ENCODE assay signal across 26 cellular contexts in genomic region chr12:63893170-63893569, GRCh38. TPM values are rescaled to one million over a fixed set of nuclear protein-coding genes. Genes with fewer than 3 reads are reported as not detected.
"Had no signal": no experiment of that assay in that cellular context is flagged by ENCODE, and none has a peak within 500 bp of the region (broad histone marks: within the 10 kb centered on the region; RNA-seq: fewer than 3 reads in every experiment).

No MANE protein-coding gene starts in this region.

- H3K4me1 ChIP-seq: prostate gland, uterus had no signal

- H3K4me3 ChIP-seq: esophagus muscularis mucosa, hepatocyte, left ventricle myocardium inferior, ovary, prostate gland, spleen, testis, uterus had no signal

- H3K27ac Mint-ChIP-seq: activated CD8-positive, alpha-beta T cell treated with anti-CD3 and anti-CD28 coated beads, Interleukin-2, amount 10 ng/mL, durations not matched to agents 7 days and 5 days; activated naive CD4-positive, alpha-beta T cell treated with anti-CD3 and anti-CD28 coated beads, Interleukin-2, amount 50 U/mL, for 24 hours; effector memory CD8-positive, alpha-beta T cell; mesothelial cell of epicardium; naive thymus-derived CD8-positive, alpha-beta T cell had no signal

- H3K9me3 ChIP-seq: esophagus muscularis mucosa, left ventricle myocardium inferior, neutrophil, ovary, prostate gland, spleen, testis, uterus had no signal

- ATAC-seq: activated CD8-positive, alpha-beta T cell treated with anti-CD3 and anti-CD28 coated beads, Interleukin-2, amount 10 ng/mL, durations not matched to agents 7 days and 5 days; effector memory CD8-positive, alpha-beta T cell; naive thymus-derived CD8-positive, alpha-beta T cell had no signal

- H3K9me3 Mint-ChIP-seq: activated naive CD4-positive, alpha-beta T cell treated with anti-CD3 and anti-CD28 coated beads, Interleukin-2, amount 50 U/mL, for 24 hours; effector memory CD8-positive, alpha-beta T cell; mesothelial cell of epicardium; naive thymus-derived CD8-positive, alpha-beta T cell had no signal

- H3K4me2 ChIP-seq: hepatocyte had no signal

- H3K36me3 Mint-ChIP-seq: activated naive CD4-positive, alpha-beta T cell treated with anti-CD3 and anti-CD28 coated beads, Interleukin-2, amount 50 U/mL, for 24 hours; mesothelial cell of epicardium; naive thymus-derived CD8-positive, alpha-beta T cell had no signal

- H3K4me1 Mint-ChIP-seq: activated naive CD4-positive, alpha-beta T cell treated with anti-CD3 and anti-CD28 coated beads, Interleukin-2, amount 50 U/mL, for 24 hours had no signal

- H3K27me3 ChIP-seq: esophagus muscularis mucosa, hepatocyte, neutrophil, ovary, spleen, testis, uterus had no signal

- DNase-seq: activated CD4-positive, alpha-beta T cell treated with anti-CD3 and anti-CD28 coated beads, Interleukin-2, amount 50 U/mL, for 1 hour; activated CD4-positive, CD25-positive, alpha-beta regulatory T cell treated with anti-CD3 and anti-CD28 coated beads, Interleukin-2, amount 50 U/mL, for 72 hours; activated CD8-positive, alpha-beta T cell treated with anti-CD3 and anti-CD28 coated beads, Interleukin-2, amount 10 ng/mL, durations not matched to agents 7 days and 5 days; activated gamma-delta T cell treated with Interleukin-2 at 50 U/mL for 16 hours; aorta; central memory CD4-positive, alpha-beta T cell; effector memory CD8-positive, alpha-beta T cell; glutamatergic neuron; kidney glomerular epithelial cell; left ventricle myocardium inferior; mammary epithelial cell; naive thymus-derived CD8-positive, alpha-beta T cell; ovary; spleen; stimulated activated CD4-positive, alpha-beta T cell treated with anti-CD3 and anti-CD28 coated beads, Interleukin-4, amount 100 ng/mL, for 1 hour; stimulated activated naive CD4-positive, alpha-beta T cell; testis; trophoblast cell; uterus had no signal

- H3K36me3 ChIP-seq: esophagus muscularis mucosa, left ventricle myocardium inferior, neutrophil, ovary, prostate gland, spleen, uterus had no signal

- H2AFZ ChIP-seq: hepatocyte had no signal

- H3K27ac ChIP-seq: esophagus muscularis mucosa, hepatocyte, left ventricle myocardium inferior, ovary, prostate gland, spleen, testis, uterus, VCaP had no signal

- H3K4me3 Mint-ChIP-seq: activated CD8-positive, alpha-beta T cell treated with anti-CD3 and anti-CD28 coated beads, Interleukin-2, amount 10 ng/mL, durations not matched to agents 7 days and 5 days; activated naive CD4-positive, alpha-beta T cell treated with anti-CD3 and anti-CD28 coated beads, Interleukin-2, amount 50 U/mL, for 24 hours; effector memory CD8-positive, alpha-beta T cell; mesothelial cell of epicardium; naive thymus-derived CD8-positive, alpha-beta T cell had no signal

RNA-seq across cellular contexts. Expression of gene SRGAP1, which starts 48.7 kb away (rescaled TPM):
- total RNA-seq: activated CD8-positive, alpha-beta T cell treated with anti-CD3 and anti-CD28 coated beads, Interleukin-2, amount 10 ng/mL, durations not matched to agents 7 days and 5 days; naive thymus-derived CD8-positive, alpha-beta T cell had no signal
